In genomic region chr7:143085109-143085508, GRCh38 we compare ENCODE assay signal across 24 cellular contexts. TPM values are rescaled to one million over a fixed set of nuclear protein-coding genes. Genes with fewer than 3 reads are reported as not detected.
DNase-seq lines count a peak whose midpoint lies in the region; ATAC-seq and TF ChIP-seq lines count a peak whose summit lies in the region.
"Had no signal": no experiment of that assay in that cellular context is flagged by ENCODE, and none has a peak within 500 bp of the region (broad histone marks: within the 10 kb centered on the region; RNA-seq: fewer than 3 reads in every experiment).

No MANE protein-coding gene starts in this region.

- ATAC-seq in HG03342 (IDR thresholded peaks at IDR 0.05; ENCODE audit: unreplicated experiment), result peak; percentile 84
- ATAC-seq in HG03175 (IDR thresholded peaks at IDR 0.05; ENCODE audit: unreplicated experiment), result no peak
- no peak for ATAC-seq in aorta (ENCODE audit: low FRiP score)
- ATAC-seq: activated naive CD8-positive, alpha-beta T cell treated with anti-CD3 and anti-CD28 coated beads, Interleukin-2, amount 50 U/mL, for 24 hours; naive thymus-derived CD8-positive, alpha-beta T cell had no signal

- peak overlapping the region; percentile 53; the same call in 1 of the 2 replicates for H2AFZ ChIP-seq in OCI-LY7 (ENCODE audit: low read length)

- TF ChIP-seq EP300 in tibial nerve (IDR thresholded peaks at IDR 0.05), result no peak

- peaks cover 27% of the 10 kb centered on the region for H3K36me3 ChIP-seq in OCI-LY7 (ENCODE audit: insufficient read depth, low read length)
- no peaks in the 10 kb centered on the region for H3K36me3 ChIP-seq in tibial nerve
- H3K36me3 ChIP-seq in ascending aorta, result no peaks in the 10 kb centered on the region
- H3K36me3 ChIP-seq in aorta (ENCODE audit: control insufficient read depth in 1 of 2, insufficient read depth in 2 of 2, low read length in 1 of 2), result no peaks in the 10 kb centered on the region
- H3K36me3 ChIP-seq: thyroid gland had no signal

- H3K9me2 ChIP-seq in OCI-LY7 (ENCODE audit: insufficient read depth, low read length), result no peaks in the 10 kb centered on the region

- H3K79me2 ChIP-seq in OCI-LY7 (ENCODE audit: insufficient read depth, low read depth, low read length), result no peaks in the 10 kb centered on the region

- 59 to 86% methylated on average over 1 of the region's 1 CpG for WGBS in tibial nerve, 2 donors
- 81 to 84% methylated on average over 1 of the region's 1 CpG for WGBS in aorta, 2 donors

- H4K20me1 ChIP-seq in OCI-LY7 (ENCODE audit: insufficient read depth, low read length), result no peaks in the 10 kb centered on the region

- CTCF ChIA-PET in OCI-LY7 (lab: Charles Lee; ENCODE audit: unreplicated experiment), result interaction anchor here (1.1 kb wide), 1 partner anchor 130 kb away, joined by 4 read pairs; no protein-coding TSS in a partner anchor

- H3K9me3 ChIP-seq in OCI-LY7 (ENCODE audit: low read length) (peaks cover 40% of the 10 kb centered on the region), tibial nerve (peaks cover 0 to 43% (median 0%) of the 10 kb centered on the region in 4 donors), ascending aorta (peaks cover 0 to 2% of the 10 kb centered on the region in 2 donors), aorta (ENCODE audit: control insufficient read depth, low read length) (no peaks in the 10 kb centered on the region)
- H3K9me3 ChIP-seq: thyroid gland had no signal

- H3K4me2 ChIP-seq in OCI-LY7 (ENCODE audit: low read length), result peak overlapping the region; percentile 57

- H3K4me3 ChIP-seq in OCI-LY7 (ENCODE audit: low read depth, low read length, poor library complexity, severe bottlenecking), result peak overlapping the region; percentile 24
- H3K4me3 ChIP-seq in tibial nerve, result no peak overlapping the region
- no peak overlapping the region for H3K4me3 ChIP-seq in ascending aorta
- H3K4me3 ChIP-seq in aorta (ENCODE audit: low read length in 2 of 2), result no peak overlapping the region
- H3K4me3 ChIP-seq: dorsolateral prefrontal cortex, thyroid gland had no signal

- no peaks in the 10 kb centered on the region for H3K27me3 ChIP-seq in tibial nerve
- no peaks in the 10 kb centered on the region for H3K27me3 ChIP-seq in ascending aorta
- H3K27me3 ChIP-seq in aorta (ENCODE audit: control insufficient read depth in 1 of 2, insufficient read depth in 2 of 2, low read length in 1 of 2), result no peaks in the 10 kb centered on the region
- H3K27me3 ChIP-seq: dorsolateral prefrontal cortex, thyroid gland had no signal

- H3K4me1 ChIP-seq in OCI-LY7 (ENCODE audit: insufficient read depth, low read length, poor library complexity, severe bottlenecking), result peaks cover 40% of the 10 kb centered on the region
- H3K4me1 ChIP-seq in tibial nerve, result no peaks in the 10 kb centered on the region
- H3K4me1 ChIP-seq in ascending aorta, result no peaks in the 10 kb centered on the region
- H3K4me1 ChIP-seq in aorta (ENCODE audit: control insufficient read depth in 1 of 2, insufficient read depth in 2 of 2, low read length in 2 of 2), result no peaks in the 10 kb centered on the region
- H3K4me1 ChIP-seq: thyroid gland had no signal

- no TSS peak for BruUV-seq in OCI-LY7 (replicated peaks; lab: Mats Ljungman, UMichigan)

- H3K27ac ChIP-seq in OCI-LY7 (ENCODE audit: low read depth, low read length, poor library complexity, severe bottlenecking), result peak overlapping the region; percentile 95
- H3K27ac ChIP-seq in tibial nerve, result no peak overlapping the region
- H3K27ac ChIP-seq in ascending aorta, result no peak overlapping the region
- no peak overlapping the region for H3K27ac ChIP-seq in aorta (ENCODE audit: low read depth in 1 of 2, low read length in 2 of 2)
- H3K27ac ChIP-seq: 22Rv1, dorsolateral prefrontal cortex, thyroid gland had no signal

- TF ChIP-seq CTCF in OCI-LY7 (conservative IDR thresholded peaks at IDR 0.05; ENCODE audit: low read length) (no peak), tibial nerve (IDR thresholded peaks at IDR 0.05) (no peak), ascending aorta (IDR thresholded peaks at IDR 0.05) (no peak)

- DNase-seq in SIG-M5 treated with dmso at 0.1 percent for 504 hours (lab: John Stamatoyannopoulos, UW; ENCODE audit: unreplicated experiment) (peak; percentile 46), SIG-M5 (lab: John Stamatoyannopoulos, UW) (no peak), OCI-LY7 (ENCODE audit: low spot score) (peak; percentile 88), tibial nerve (ENCODE audit: low spot score in 2 of 2) (no peak), ascending aorta (ENCODE audit: low spot score in 2 of 2) (no peak), aorta (no peak)
- DNase-seq: activated naive CD8-positive, alpha-beta T cell treated with anti-CD3 and anti-CD28 coated beads, Interleukin-2, amount 50 U/mL, for 24 hours; dorsolateral prefrontal cortex; glutamatergic neuron; naive thymus-derived CD8-positive, alpha-beta T cell; NCI-H1436; Right ventricle myocardium superior; small intestine; stimulated activated CD4-positive, alpha-beta T cell treated with anti-CD3 and anti-CD28 coated beads, Interleukin-4, amount 100 ng/mL, for 4 hours; thyroid gland had no signal

- intact Hi-C loops in OCI-LY7 (cut with micrococcal nuclease; ENCODE audit: unreplicated experiment), result loop anchor here (2.0 to 10.0 kb wide), 2 partner anchors 70 to 280 kb away; no protein-coding TSS in a partner anchor
- intact Hi-C loops in ascending aorta (cut with DNase I), result no loop called here
- intact Hi-C loops in aorta (cut with DNase I), result no loop called here

- POLR2A ChIA-PET in OCI-LY7 (lab: Charles Lee), result interaction anchor here (0.6 to 2.3 kb wide), 4 partner anchors 15 to 119 kb away, joined by 4 to 24 read pairs (median 5); no protein-coding TSS in a partner anchor

- no peak for TF ChIP-seq POLR2A in tibial nerve (IDR thresholded peaks at IDR 0.05)

RNA-seq across cellular contexts. Expression of gene OR6V1, which starts 33.0 kb away (rescaled TPM):
- not detected in 2 replicates for total RNA-seq in OCI-LY7 (2014; rRNA removed; shearing (Covaris generic))
- not detected in 2 replicates for total RNA-seq in OCI-LY7 (2022)
- total RNA-seq in tibial nerve, result not detected
- total RNA-seq in ascending aorta, result not detected
- not detected for total RNA-seq in aorta
- not detected for polyA plus RNA-seq in aorta
- total RNA-seq: activated CD8-positive, alpha-beta memory T cell treated with anti-CD3 and anti-CD28 coated beads for 36 hours; dorsolateral prefrontal cortex; lower leg skin; naive thymus-derived CD8-positive, alpha-beta T cell; posterior vena cava; Right ventricle myocardium superior; T-helper 2 cell treated with Interferon-gamma antibody and Interleukin-4, amounts not matched to agents 100 ng/mL and 5 ng/mL, for 36 hours; thyroid gland had no signal
- polyA plus RNA-seq: BJ; esophagus; naive thymus-derived CD8-positive, alpha-beta T cell; small intestine had no signal

RNA-seq across cellular contexts. Expression of gene PIP, which starts 46.8 kb away (rescaled TPM):
- not detected in 2 replicates for total RNA-seq in OCI-LY7 (2014; rRNA removed; shearing (Covaris generic))
- not detected in 2 replicates for total RNA-seq in OCI-LY7 (2022)
- not detected for total RNA-seq in tibial nerve
- total RNA-seq in ascending aorta, result not detected
- not detected for total RNA-seq in aorta
- polyA plus RNA-seq in aorta, result not detected
- total RNA-seq: activated CD8-positive, alpha-beta memory T cell treated with anti-CD3 and anti-CD28 coated beads for 36 hours; dorsolateral prefrontal cortex; naive thymus-derived CD8-positive, alpha-beta T cell; posterior vena cava; Right ventricle myocardium superior; T-helper 2 cell treated with Interferon-gamma antibody and Interleukin-4, amounts not matched to agents 100 ng/mL and 5 ng/mL, for 36 hours; thyroid gland had no signal
- polyA plus RNA-seq: BJ; esophagus; naive thymus-derived CD8-positive, alpha-beta T cell; small intestine had no signal

RNA-seq across cellular contexts. Expression of gene OR9A2, which starts 58.2 kb away (rescaled TPM):
- 0.66 TPM in 1 of 2 replicates, not detected in the other for total RNA-seq in OCI-LY7 (2014; rRNA removed; shearing (Covaris generic))
- total RNA-seq in OCI-LY7 (2022), result 0.37 and 0.53 TPM in 2 replicates
- under 1 TPM in 2 of 4 donors, not detected in 2; 0.44 to 0.78 TPM for total RNA-seq in tibial nerve
- total RNA-seq in ascending aorta, result not detected
- under 1 TPM in 1 of 2 donors, not detected in 1; 0.48 TPM for total RNA-seq in aorta
- not detected for polyA plus RNA-seq in aorta
- total RNA-seq: activated CD8-positive, alpha-beta memory T cell treated with anti-CD3 and anti-CD28 coated beads for 36 hours; lower leg skin; posterior vena cava; T-helper 2 cell treated with Interferon-gamma antibody and Interleukin-4, amounts not matched to agents 100 ng/mL and 5 ng/mL, for 36 hours had no signal
- polyA plus RNA-seq: BJ; esophagus; naive thymus-derived CD8-positive, alpha-beta T cell; small intestine had no signal

Comparison
In these comparisons a context has a peak if more than half of its experiments do, and no peak if none do; other contexts are left out.
1. DNase-seq: peak in SIG-M5 treated with dmso at 0.1 percent for 504 hours (single experiment) and OCI-LY7 (single experiment); none in SIG-M5 (single experiment), tibial nerve (0 of 2), ascending aorta (0 of 2) and aorta (0 of 2).